29 cellular contexts compared by ENCODE assay signal in the genomic region with DNA sequence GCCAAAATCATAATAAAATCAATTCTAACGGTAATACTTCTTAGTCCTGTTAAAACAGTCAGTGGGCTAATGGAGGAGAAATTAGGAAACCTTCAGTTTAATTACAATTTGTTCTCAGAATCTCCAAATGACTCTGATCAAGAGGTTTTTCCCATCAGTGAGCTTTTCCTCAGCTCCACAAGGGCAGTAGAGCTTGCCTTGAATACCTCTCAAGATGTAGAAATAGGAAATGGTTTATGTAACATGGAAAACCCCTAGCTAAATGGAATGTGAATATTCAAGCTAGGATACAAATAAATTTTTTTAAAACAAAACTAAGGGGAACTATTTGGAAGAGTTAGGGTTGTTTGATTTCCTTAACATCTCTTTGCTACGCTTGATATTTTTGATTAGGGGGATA.
DNase-seq lines count a peak whose midpoint lies in the region; ATAC-seq and TF ChIP-seq lines count a peak whose summit lies in the region.
"Had no signal": no experiment of that assay in that cellular context is flagged by ENCODE, and none has a peak within 500 bp of the region (broad histone marks: within the 10 kb centered on the region; RNA-seq: fewer than 3 reads in every experiment).

No MANE protein-coding gene starts in this region.

- no peaks in the 10 kb centered on the region for H3K9me3 ChIP-seq in heart left ventricle
- no peaks in the 10 kb centered on the region for H3K9me3 ChIP-seq in right cardiac atrium (ENCODE audit: control insufficient read depth, low read length)
- no peaks in the 10 kb centered on the region for H3K9me3 ChIP-seq in thyroid gland
- H3K9me3 ChIP-seq: colonic mucosa, neutrophil, prostate gland, SJCRH30 had no signal

- ATAC-seq in heart left ventricle (no peak), right cardiac atrium (no peak), HG02973 (IDR thresholded peaks at IDR 0.05; ENCODE audit: unreplicated experiment) (no peak)
- ATAC-seq: naive thymus-derived CD4-positive, alpha-beta T cell; stimulated activated effector memory CD8-positive, alpha-beta T cell treated with anti-CD3 and anti-CD28 coated beads, Interleukin-12 subunit alpha, Interleukin-12 subunit beta, amount 100 ng/mL, for 72 hours had no signal

- WGBS in heart left ventricle, 4 donors: 64 to 72% (median 67%) methylated on average over 2 of the region's 2 CpGs
- 67% methylated on average over 2 of the region's 2 CpGs for WGBS in right cardiac atrium
- 36 to 39% methylated on average over 2 of the region's 2 CpGs for WGBS in thyroid gland, 2 donors

- H3K27ac ChIP-seq in heart left ventricle: peak overlapping the region in 7 of 12 donors; percentile 0 to 59 (median 53)
- no peak overlapping the region for H3K27ac ChIP-seq in right cardiac atrium (ENCODE audit: low read length)
- peak overlapping the region; percentile 44 to 55 (median 48) for H3K27ac ChIP-seq in thyroid gland
- H3K27ac ChIP-seq: 22Rv1, colonic mucosa, neutrophil, prostate gland, SJCRH30, WERI-Rb-1 had no signal

- H3K36me3 ChIP-seq in heart left ventricle: peaks cover 0 to 5% (median 0%) of the 10 kb centered on the region in 9 donors
- H3K36me3 ChIP-seq in kidney epithelial cell (ENCODE audit: control insufficient read depth, insufficient read depth, low read length): no peaks in the 10 kb centered on the region
- no peaks in the 10 kb centered on the region for H3K36me3 ChIP-seq in thyroid gland
- H3K36me3 ChIP-seq: colonic mucosa, prostate gland, SJCRH30, WERI-Rb-1 had no signal

- TF ChIP-seq POLR2A in heart left ventricle (IDR thresholded peaks at IDR 0.05) (no peak), thyroid gland (IDR thresholded peaks at IDR 0.05) (no peak)

- DNase-seq in heart left ventricle (no peak), right cardiac atrium (no peak), dermis blood vessel endothelial cell (peak; percentile 42), kidney epithelial cell (ENCODE audit: low read depth) (peak; percentile 19), thyroid gland (peak in 1 of 2 donors; percentile 15), hippocampal formation (lab: John Stamatoyannopoulos, UW) (no peak), head of caudate nucleus (no peak)
- DNase-seq: activated CD4-positive, alpha-beta T cell treated with anti-CD3 and anti-CD28 coated beads for 4 hours; activated naive CD4-positive, alpha-beta T cell treated with anti-CD3 and anti-CD28 coated beads, Interleukin-2, amount 50 U/mL, for 16 hours; amygdala; Calu3; CD4-positive, CD25-positive, alpha-beta regulatory T cell; colonic mucosa; DMS79; effector memory CD4-positive, alpha-beta T cell; GDM1; naive thymus-derived CD4-positive, alpha-beta T cell; NCI-H1092 treated with DMSO at 0.1 percent for 48 hours; NCI-H187 treated with DMSO at 0.1 percent for 48 hours; NCI-H2171; NCI-H510A; SJCRH30; WERI-Rb-1 had no signal

- TF ChIP-seq CTCF in heart left ventricle (IDR thresholded peaks at IDR 0.05): no peak
- no peak for TF ChIP-seq CTCF in kidney epithelial cell (IDR thresholded peaks at IDR 0.05; ENCODE audit: insufficient read depth, low read length, poor library complexity, severe bottlenecking)
- TF ChIP-seq CTCF in thyroid gland (IDR thresholded peaks at IDR 0.05): peak in 1 of 6 experiments; percentile 18

- H3K27me3 ChIP-seq in heart left ventricle (no peaks in the 10 kb centered on the region), right cardiac atrium (ENCODE audit: control insufficient read depth, insufficient read depth) (no peaks in the 10 kb centered on the region), kidney epithelial cell (ENCODE audit: control insufficient read depth, insufficient read depth, low read length) (no peaks in the 10 kb centered on the region), thyroid gland (no peaks in the 10 kb centered on the region)
- H3K27me3 ChIP-seq: colonic mucosa, neutrophil, SJCRH30 had no signal

- intact Hi-C loops in heart left ventricle (cut with DNase I): no loop called here
- intact Hi-C loops in right cardiac atrium (cut with DNase I): no loop called here
- intact Hi-C loops in thyroid gland (cut with DNase I): no loop called here
- intact Hi-C loops in head of caudate nucleus (cut with DNase I): no loop called here

- peaks cover 4 to 66% (median 28%) of the 10 kb centered on the region in 12 donors for H3K4me1 ChIP-seq in heart left ventricle
- peaks cover 3% of the 10 kb centered on the region for H3K4me1 ChIP-seq in right cardiac atrium (ENCODE audit: control insufficient read depth, insufficient read depth, low read length)
- H3K4me1 ChIP-seq in thyroid gland: peaks cover 44 to 61% of the 10 kb centered on the region in 2 donors
- H3K4me1 ChIP-seq: SJCRH30 had no signal

- no peak overlapping the region for H3K4me3 ChIP-seq in heart left ventricle
- H3K4me3 ChIP-seq in right cardiac atrium (ENCODE audit: low read length): no peak overlapping the region
- H3K4me3 ChIP-seq in kidney epithelial cell (ENCODE audit: low read depth, low read length): no peak overlapping the region
- no peak overlapping the region for H3K4me3 ChIP-seq in thyroid gland (replicated peaks in 1 of 3)
- H3K4me3 ChIP-seq: colonic mucosa, lung, prostate gland, SJCRH30 had no signal

Comparison
In these comparisons a context has a peak if more than half of its experiments do, and no peak if none do; other contexts are left out.
1. DNase-seq: peak in dermis blood vessel endothelial cell (single experiment) and kidney epithelial cell (single experiment); none in heart left ventricle (0 of 5), right cardiac atrium (0 of 3), hippocampal formation (0 of 2) and head of caudate nucleus (0 of 42).